ENCODE assay signal across 12 cellular contexts in genomic region chrX:13432376-13432775, GRCh38.
DNase-seq lines count a peak whose midpoint lies in the region; ATAC-seq and TF ChIP-seq lines count a peak whose summit lies in the region.
"Had no signal": no experiment of that assay in that cellular context is flagged by ENCODE, and none has a peak within 500 bp of the region (broad histone marks: within the 10 kb centered on the region; RNA-seq: fewer than 3 reads in every experiment).

No MANE protein-coding gene starts in this region.

- no peak overlapping the region for H4K91ac ChIP-seq in IMR-90 (ENCODE audit: insufficient read depth, low read depth, low read length)

- no peak overlapping the region for H3K23ac ChIP-seq in IMR-90 (ENCODE audit: low read depth, low read length)

- H3K27me3 ChIP-seq in IMR-90 (ENCODE audit: control insufficient read depth, insufficient read depth, low read length) (no peaks in the 10 kb centered on the region), colonic mucosa (no peaks in the 10 kb centered on the region), left lung (no peaks in the 10 kb centered on the region), transverse colon (no peaks in the 10 kb centered on the region)

- no peak overlapping the region for H4K5ac ChIP-seq in IMR-90 (ENCODE audit: low read depth, low read length)

- H3K56ac ChIP-seq in IMR-90 (ENCODE audit: extremely low read depth, insufficient read depth, low read length): no peak overlapping the region

- in situ Hi-C loops in IMR-90 (cut with MboI; ENCODE audit: low sequenced_read_pairs) (no loop called here), transverse colon (cut with MboI; ENCODE audit: low pct_ligation_motif_present in 1 of 4, low pct_unique_long_range_greater_than_20kb in 1 of 4, low sequenced_read_pairs in 3 of 4) (no loop called here)

- no peaks in the 10 kb centered on the region for H3K79me1 ChIP-seq in IMR-90 (ENCODE audit: low read depth in 1 of 2, low read length in 2 of 2)

- no peak overlapping the region for H2AK9ac ChIP-seq in IMR-90 (replicated peaks; ENCODE audit: low read depth, low read length, poor library complexity)

- H2AFZ ChIP-seq in IMR-90 (replicated peaks; ENCODE audit: low read length, poor library complexity): no peak overlapping the region

- H3K36me3 ChIP-seq in IMR-90 (ENCODE audit: control insufficient read depth, insufficient read depth, low read length) (no peaks in the 10 kb centered on the region), colonic mucosa (no peaks in the 10 kb centered on the region), left lung (no peaks in the 10 kb centered on the region), transverse colon (no peaks in the 10 kb centered on the region)

- no peak overlapping the region; the same call in 1 of the 2 replicates for H3K4ac ChIP-seq in IMR-90 (ENCODE audit: low read depth, low read length)

- DNase-seq in IMR-90 (peak; percentile 98), colonic mucosa (no peak), left lung (peak in 1 of 2 donors; percentile 36), transverse colon (no peak), LoVo (ENCODE audit: low spot score) (no peak), DMS114 treated with DMSO at 0.1 percent for 48 hours (lab: John Stamatoyannopoulos, UW; ENCODE audit: unreplicated experiment) (no peak), NCI-H2107 treated with DMSO at 0.1 percent for 48 hours (lab: John Stamatoyannopoulos, UW; ENCODE audit: unreplicated experiment) (no peak), cerebellar cortex (ENCODE audit: low spot score) (no peak)
- DNase-seq: activated CD4-positive, alpha-beta T cell treated with anti-CD3 and anti-CD28 coated beads, Interleukin-2, amount 10 ng/mL, durations not matched to agents 7 days and 5 days; OCI-M1 had no signal

- peak overlapping the region; percentile 82 for H2BK5ac ChIP-seq in IMR-90 (ENCODE audit: low read depth, low read length, poor library complexity, severe bottlenecking)

- no peak overlapping the region for H3K4me2 ChIP-seq in IMR-90 (ENCODE audit: low read depth, low read length)

- H2AK5ac ChIP-seq in IMR-90 (ENCODE audit: low read depth, low read length): no peak overlapping the region

- no peak overlapping the region for H2BK15ac ChIP-seq in IMR-90 (ENCODE audit: low read depth, low read length)

- TF ChIP-seq EP300 in transverse colon (IDR thresholded peaks at IDR 0.05; ENCODE audit: low read depth): no peak

- H3K27ac ChIP-seq in IMR-90 (ENCODE audit: insufficient read depth, low read length) (peak overlapping the region; percentile 97; the same call in 1 of the 2 replicates), colonic mucosa (peak overlapping the region; percentile 15), left lung (peak overlapping the region; percentile 5 to 46), transverse colon (peak overlapping the region; percentile 52 to 65 (median 62))

- POLR2A ChIA-PET in IMR-90 (lab: Charles Lee; ENCODE audit: unreplicated experiment): no interaction called here

- no peak overlapping the region; the same call in 1 of the 2 replicates for H3K18ac ChIP-seq in IMR-90 (ENCODE audit: low read depth, low read length)

- TF ChIP-seq CTCF in IMR-90 (conservative IDR thresholded peaks at IDR 0.05; ENCODE audit: low read depth, low read length): no peak
- no peak for TF ChIP-seq CTCF in colonic mucosa (IDR thresholded peaks at IDR 0.05)
- no peak for TF ChIP-seq CTCF in left lung (IDR thresholded peaks at IDR 0.05)
- no peak for TF ChIP-seq CTCF in transverse colon (IDR thresholded peaks at IDR 0.05)

- H3K9me3 ChIP-seq in IMR-90 (ENCODE audit: control insufficient read depth, insufficient read depth, low read length): no peaks in the 10 kb centered on the region
- no peaks in the 10 kb centered on the region for H3K9me3 ChIP-seq in colonic mucosa
- H3K9me3 ChIP-seq in left lung: no peaks in the 10 kb centered on the region
- no peaks in the 10 kb centered on the region for H3K9me3 ChIP-seq in transverse colon

- peak overlapping the region; percentile 78; the same call in 1 of the 2 replicates for H2BK120ac ChIP-seq in IMR-90 (ENCODE audit: low read depth, low read length)

- ATAC-seq in IMR-90 (ENCODE audit: low read depth) (peak; percentile 64), left lung (peak; percentile 74)
- ATAC-seq: HCT116, K562 had no signal

- H4K8ac ChIP-seq in IMR-90 (ENCODE audit: low read depth in 2 of 2, low read length in 2 of 2): 0 out of 4 replicates have a peak overlapping the region, but pooled peaks of 1 of the 2 experiments have one; percentile 39

- H3K9ac ChIP-seq in IMR-90 (ENCODE audit: low read depth, low read length) (peak overlapping the region; percentile 53), colonic mucosa (ENCODE audit: low read depth in 2 of 2, low read length in 2 of 2) (no peak overlapping the region)

- TF ChIP-seq POLR2A in IMR-90 (IDR thresholded peaks at IDR 0.05; ENCODE audit: low read depth, low read length): no peak; the same call in 1 of the 2 replicates
- no peak for TF ChIP-seq POLR2A in transverse colon (IDR thresholded peaks at IDR 0.05)

- WGBS in IMR-90 (ENCODE audit: extremely low coverage in 2 of 2, insufficient read length in 1 of 2), 2 experiments: no CpG with 5 or more reads among the region's 1 CpG
- WGBS in transverse colon (ENCODE audit: low coverage in 1 of 2), 2 donors: 30% methylated on average over 1 of the region's 1 CpG; no CpG with 5 or more reads in 1 of the 2 donors

- H3K9me1 ChIP-seq in IMR-90 (ENCODE audit: insufficient read depth, low read length): peaks cover 4% of the 10 kb centered on the region; the same call in 1 of the 2 replicates

- TF ChIP-seq RAD21 in IMR-90 (IDR thresholded peaks at IDR 0.05; ENCODE audit: low read length): no peak

- CTCF ChIA-PET in IMR-90 (lab: Yijun Ruan, JAX): no interaction called here

- H2BK20ac ChIP-seq in IMR-90 (ENCODE audit: low read depth, low read length): peak overlapping the region; percentile 69; the same call in 1 of the 2 replicates

- H3K4me1 ChIP-seq in IMR-90 (ENCODE audit: control insufficient read depth, insufficient read depth, low read length) (peaks cover 9% of the 10 kb centered on the region), colonic mucosa (no peaks in the 10 kb centered on the region), left lung (no peaks in the 10 kb centered on the region), transverse colon (peaks cover 0 to 3% (median 1%) of the 10 kb centered on the region in 4 donors)

- dilution Hi-C loops in IMR-90 (cut with HindIII; ENCODE audit: low sequenced_read_pairs, unreplicated experiment): no loop called here

- H4K20me1 ChIP-seq in IMR-90 (ENCODE audit: insufficient read depth, low read length): no peaks in the 10 kb centered on the region

- H3K4me3 ChIP-seq in IMR-90 (ENCODE audit: insufficient read depth, low read depth, low read length) (no peak overlapping the region), colonic mucosa (no peak overlapping the region), left lung (no peak overlapping the region), transverse colon (no peak overlapping the region)
- H3K4me3 ChIP-seq: K562 had no signal

- H3K14ac ChIP-seq in IMR-90 (replicated peaks; ENCODE audit: low read depth, low read length): no peak overlapping the region

- intact Hi-C loops in IMR-90 (cut with micrococcal nuclease) (loop anchor here (2.0 to 5.0 kb wide), 2 partner anchors 40 to 54 kb away; no protein-coding TSS in a partner anchor), colonic mucosa (cut with DNase I) (no loop called here), left lung (cut with DNase I) (no loop called here), transverse colon (cut with DNase I; ENCODE audit: low total_unique reads) (no loop called here)

- BruUV-seq in IMR-90 (replicated peaks; lab: Mats Ljungman, UMichigan): no TSS peak

TF ChIP-seq in IMR-90, 13 proteins besides CTCF, POLR2A, EP300 and RAD21:
- peak; percentile 81 for TF ChIP-seq CEBPB (IDR thresholded peaks at IDR 0.05; ENCODE audit: low read depth, low read length)
- TF ChIP-seq ELK1 (IDR thresholded peaks at IDR 0.05; ENCODE audit: borderline replicate concordance, low read depth, low read length): no peak

Comparison
In these comparisons a context has a peak if more than half of its experiments do, and no peak if none do; other contexts are left out.
1. H3K27ac ChIP-seq: peak in every context shown above with its lines; median percentile 97 in IMR-90; 62 in transverse colon; 26 in left lung; 15 in colonic mucosa.